9 cellular contexts compared by ENCODE assay signal in the genomic region with DNA sequence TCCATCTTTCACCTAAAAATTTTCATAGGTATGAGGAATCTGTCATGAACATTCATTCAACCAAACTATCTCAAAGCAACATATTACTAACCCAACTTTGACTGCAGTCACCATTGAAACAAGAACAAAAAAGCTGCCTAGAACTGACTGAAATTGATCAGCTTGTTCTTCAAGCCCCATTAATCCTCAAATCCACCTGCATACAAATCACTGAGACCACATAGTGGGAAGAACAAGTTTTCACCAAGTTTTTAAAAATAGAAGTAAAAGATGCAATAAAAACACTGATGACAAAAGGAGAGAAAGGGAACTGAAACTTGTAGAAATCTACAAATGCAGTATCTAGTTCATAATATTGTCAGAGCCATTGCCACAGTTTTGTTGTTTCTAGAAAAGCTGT. TPM values are rescaled to one million over a fixed set of nuclear protein-coding genes. Genes with fewer than 3 reads are reported as not detected.
DNase-seq lines count a peak whose midpoint lies in the region; ATAC-seq, FAIRE-seq and TF ChIP-seq lines count a peak whose summit lies in the region.
"Had no signal": no experiment of that assay in that cellular context is flagged by ENCODE, and none has a peak within 500 bp of the region (broad histone marks: within the 10 kb centered on the region; RNA-seq: fewer than 3 reads in every experiment).

No MANE protein-coding gene starts in this region.

- peak overlapping the region; percentile 29 for H3K4me3 ChIP-seq in ACC112 (ENCODE audit: low read depth, low read length)
- peak overlapping the region; percentile 8 to 53 for H3K4me3 ChIP-seq in kidney (ENCODE audit: low read length in 2 of 2)
- H3K4me3 ChIP-seq: lung had no signal

- H2AFZ ChIP-seq in ACC112 (ENCODE audit: low read length, unreplicated experiment): peak overlapping the region; percentile 4

- peak overlapping the region; percentile 68 for H3K27ac ChIP-seq in ACC112 (ENCODE audit: low read depth, low read length)
- peak overlapping the region; percentile 83 to 91 for H3K27ac ChIP-seq in kidney (ENCODE audit: low read depth in 2 of 2, low read length in 2 of 2)

- intact Hi-C loops in kidney (cut with DNase I): no loop called here
- intact Hi-C loops in activated naive CD4-positive, alpha-beta T cell treated with anti-CD3 and anti-CD28 coated beads for 36 hours (cut with micrococcal nuclease): no loop called here

- DNase-seq in GM20000 (ENCODE audit: low spot score) (peak; percentile 69), kidney (no peak), omental fat pad (ENCODE audit: low spot score) (no peak), NCI-H187 (lab: John Stamatoyannopoulos, UW) (no peak), NCI-H2107 treated with DMSO at 0.1 percent for 48 hours (lab: John Stamatoyannopoulos, UW; ENCODE audit: unreplicated experiment) (no peak)
- no peak for DNase-seq in activated naive CD4-positive, alpha-beta T cell treated with anti-CD3 and anti-CD28 coated beads for 36 hours

- H3K79me2 ChIP-seq in ACC112 (ENCODE audit: control insufficient read depth, insufficient read depth, low read length, unreplicated experiment): peaks cover 6% of the 10 kb centered on the region

- H3K9me3 ChIP-seq in kidney (ENCODE audit: control insufficient read depth in 1 of 2, low read length in 2 of 2): no peaks in the 10 kb centered on the region

- H3K4me3 Mint-ChIP-seq in activated naive CD4-positive, alpha-beta T cell treated with anti-CD3 and anti-CD28 coated beads for 36 hours: no peak overlapping the region

- H3K36me3 ChIP-seq in ACC112 (ENCODE audit: insufficient read depth, low read length): no peaks in the 10 kb centered on the region
- H3K36me3 ChIP-seq in kidney (ENCODE audit: control insufficient read depth in 1 of 2, insufficient read depth in 2 of 2, low read length in 2 of 2): no peaks in the 10 kb centered on the region

- H3K27me3 ChIP-seq in ACC112 (ENCODE audit: insufficient read depth, low read length): no peaks in the 10 kb centered on the region

- H3K9me3 Mint-ChIP-seq in activated naive CD4-positive, alpha-beta T cell treated with anti-CD3 and anti-CD28 coated beads for 36 hours: no peaks in the 10 kb centered on the region

- FAIRE-seq in kidney (lab: Jason Lieb, UNC): no peak

- H3K4me1 Mint-ChIP-seq in activated naive CD4-positive, alpha-beta T cell treated with anti-CD3 and anti-CD28 coated beads for 36 hours (ENCODE audit: low read depth): peaks cover 6% of the 10 kb centered on the region

- peak; percentile 74 for ATAC-seq in HG03558 (IDR thresholded peaks at IDR 0.05; ENCODE audit: extremely low read depth, unreplicated experiment)
- ATAC-seq in omental fat pad (ENCODE audit: low FRiP score): no peak

- peaks cover 56% of the 10 kb centered on the region for H3K27me3 Mint-ChIP-seq in activated naive CD4-positive, alpha-beta T cell treated with anti-CD3 and anti-CD28 coated beads for 36 hours (ENCODE audit: low read depth)

- H3K4me1 ChIP-seq in ACC112 (ENCODE audit: control insufficient read depth, insufficient read depth, low read length, unreplicated experiment) (peaks cover 48% of the 10 kb centered on the region), kidney (ENCODE audit: control insufficient read depth in 1 of 2, insufficient read depth in 1 of 2, low read depth in 1 of 2, low read length in 2 of 2) (peaks cover 35 to 42% of the 10 kb centered on the region in 2 donors)

- H3K27ac Mint-ChIP-seq in activated naive CD4-positive, alpha-beta T cell treated with anti-CD3 and anti-CD28 coated beads for 36 hours: no peak overlapping the region

- no peak for TF ChIP-seq CTCF in GM20000 (IDR thresholded peaks at IDR 0.05; ENCODE audit: extremely low read depth, missing control alignments)
- no peak for TF ChIP-seq CTCF in kidney (IDR thresholded peaks at IDR 0.05; ENCODE audit: borderline replicate concordance, extremely low read depth, insufficient read depth)
- no peak for TF ChIP-seq CTCF in omental fat pad (IDR thresholded peaks at IDR 0.05)

- CTCF ChIA-PET in activated naive CD4-positive, alpha-beta T cell treated with anti-CD3 and anti-CD28 coated beads for 36 hours (lab: Charles Lee): interaction anchor here (0.9 to 2.3 kb wide), 3 partner anchors 8 to 142 kb away, joined by 3 to 12 read pairs (median 5); no protein-coding TSS in a partner anchor

- no peaks in the 10 kb centered on the region for H3K36me3 Mint-ChIP-seq in activated naive CD4-positive, alpha-beta T cell treated with anti-CD3 and anti-CD28 coated beads for 36 hours (ENCODE audit: low read depth)

- peak overlapping the region; percentile 10 to 72 for H3K9ac ChIP-seq in kidney (ENCODE audit: low read length in 2 of 2)

RNA-seq across cellular contexts. Expression of a gene that starts 6.1 kb away (rescaled TPM):
- total RNA-seq in kidney (169 TPM), omental fat pad (10 to 100 TPM; 55.8 to 79.2 (median 68.3) TPM)
- polyA plus RNA-seq in kidney (ENCODE audit: insufficient read depth, low read depth, low replicate concordance): 33.5 TPM
- under 1 TPM; 0.32 to 0.33 TPM for total RNA-seq in activated naive CD4-positive, alpha-beta T cell treated with anti-CD3 and anti-CD28 coated beads for 36 hours

RNA-seq across cellular contexts. Expression of a gene that starts 34.6 kb away (rescaled TPM):
- 71.4 TPM for total RNA-seq in kidney
- polyA plus RNA-seq in kidney (ENCODE audit: insufficient read depth, low read depth, low replicate concordance): 91.1 TPM
- total RNA-seq in omental fat pad: 10 to 100 TPM; 21.0 to 36.9 (median 29.7) TPM
- total RNA-seq in activated naive CD4-positive, alpha-beta T cell treated with anti-CD3 and anti-CD28 coated beads for 36 hours: 100 to 1,000 TPM; 181 to 202 TPM

Comparison
In these comparisons a context has a peak if more than half of its experiments do, and no peak if none do; other contexts are left out.
1. RNA of a gene that starts 6.1 kb away (total RNA-seq): 169 TPM in kidney (single experiment) and 55.8 to 79.2 TPM in omental fat pad; 0.32 to 0.33 TPM in activated naive CD4-positive, alpha-beta T cell treated with anti-CD3 and anti-CD28 coated beads for 36 hours; every median in the first group is over 10 times any median in the second.